Comparison of ENCODE assay signal across 7 cellular contexts in genomic region chr6:3155416-3155815, GRCh38. TPM values are rescaled to one million over a fixed set of nuclear protein-coding genes. Genes with fewer than 3 reads are reported as not detected.
DNase-seq lines count a peak whose midpoint lies in the region; ATAC-seq and TF ChIP-seq lines count a peak whose summit lies in the region.
"Not testable (repeated sequence)": the region's sequence is repeated elsewhere in the genome, so short reads cannot be mapped to it uniquely, and the experiment has no call there.

No MANE protein-coding gene starts in this region.

- H3K9me3 ChIP-seq in NT2/D1 (ENCODE audit: insufficient read depth, low read length); osteoblast (ENCODE audit: low read depth, low read length): not testable (repeated sequence)

- H3K27me3 ChIP-seq in NT2/D1 (ENCODE audit: insufficient read depth, insufficient read length); dorsolateral prefrontal cortex; osteoblast (ENCODE audit: insufficient read depth, low read length): not testable (repeated sequence)

- H3K36me3 ChIP-seq in NT2/D1 (ENCODE audit: insufficient read depth, insufficient read length, low read length) (peaks cover 31% of the 10 kb centered on the region), osteoblast (ENCODE audit: insufficient read depth, low read length) (peaks cover 27% of the 10 kb centered on the region)

- not testable (repeated sequence) for H3K27me3 Mint-ChIP-seq in activated T-helper 17 cell treated with anti-CD3 and anti-CD28 coated beads, Interleukin-2, amount 50 U/mL, for 72 hours; naive B cell
- peaks cover 15% of the 10 kb centered on the region for H3K27me3 Mint-ChIP-seq in glutamatergic neuron (ENCODE audit: unreplicated experiment)

- H3K4me2 ChIP-seq in osteoblast (ENCODE audit: insufficient read depth, low read length), result peak overlapping the region; percentile 23

- not testable (repeated sequence) for TF ChIP-seq CTCF in dorsolateral prefrontal cortex (IDR thresholded peaks at IDR 0.05 in 54 of 56, conservative IDR thresholded peaks at IDR 0.05 in 2 of 56; ENCODE audit: low read depth in 1 of 56, partially characterized antibody in 56 of 56); glutamatergic neuron (IDR thresholded peaks at IDR 0.05; ENCODE audit: partially characterized antibody, unreplicated experiment); osteoblast (IDR thresholded peaks at IDR 0.05; ENCODE audit: extremely low read depth, low read depth, low read length)

- ATAC-seq in activated T-helper 17 cell treated with anti-CD3 and anti-CD28 coated beads, Interleukin-2, amount 50 U/mL, for 72 hours (replicated peaks); naive B cell (ENCODE audit: low read depth in 2 of 2): not testable (repeated sequence)

- H3K4me3 Mint-ChIP-seq in activated T-helper 17 cell treated with anti-CD3 and anti-CD28 coated beads, Interleukin-2, amount 50 U/mL, for 72 hours, result peak overlapping the region; percentile 78
- H3K4me3 Mint-ChIP-seq in glutamatergic neuron (ENCODE audit: unreplicated experiment), result peak overlapping the region; percentile 92
- H3K4me3 Mint-ChIP-seq in naive B cell, result peak overlapping the region in 7 of 8 donors; percentile 1 to 88 (median 61)

- H3K36me3 Mint-ChIP-seq in activated T-helper 17 cell treated with anti-CD3 and anti-CD28 coated beads, Interleukin-2, amount 50 U/mL, for 72 hours (ENCODE audit: low read depth), result peaks cover 12% of the 10 kb centered on the region
- H3K36me3 Mint-ChIP-seq in glutamatergic neuron (ENCODE audit: unreplicated experiment), result peaks cover 19% of the 10 kb centered on the region
- not testable (repeated sequence) for H3K36me3 Mint-ChIP-seq in naive B cell

- not testable (repeated sequence) for H2AFZ ChIP-seq in osteoblast (ENCODE audit: low read length)

- intact Hi-C loops in dorsolateral prefrontal cortex (cut with DNase I), result loop anchor here (5.0 kb wide), 3 partner anchors 37 to 77 kb away; no protein-coding TSS in a partner anchor

- H3K27ac Mint-ChIP-seq in activated T-helper 17 cell treated with anti-CD3 and anti-CD28 coated beads, Interleukin-2, amount 50 U/mL, for 72 hours, result not testable (repeated sequence)
- H3K27ac Mint-ChIP-seq in glutamatergic neuron (ENCODE audit: unreplicated experiment) (peak overlapping the region; percentile 76), naive B cell (peak overlapping the region in 1 of 6 donors; percentile 85)

- H4K20me1 ChIP-seq in osteoblast (ENCODE audit: insufficient read depth, low read length), result peaks cover 15% of the 10 kb centered on the region

- peak overlapping the region in 11 of 59 donors; percentile 2 to 44 (median 23) for H3K27ac ChIP-seq in dorsolateral prefrontal cortex
- H3K27ac ChIP-seq in osteoblast (ENCODE audit: low read depth, low read length), result not testable (repeated sequence)

- DNase-seq in G401 (ENCODE audit: low spot score) (peak; percentile 84), dorsolateral prefrontal cortex (peak in 1 of 10 donors; percentile 69), osteoblast (ENCODE audit: insufficient read length, low spot score, missing footprints) (peak; percentile 71)
- not testable (repeated sequence) for DNase-seq in NT2/D1 (ENCODE audit: low read depth, low spot score); glutamatergic neuron; naive B cell

- peak overlapping the region; percentile 61 for H3K9ac ChIP-seq in NT2/D1 (ENCODE audit: insufficient read length, low read depth)

- H3K4me1 ChIP-seq in NT2/D1 (ENCODE audit: insufficient read depth, insufficient read length); osteoblast (ENCODE audit: insufficient read depth, low read length): not testable (repeated sequence)

- in situ Hi-C loops in G401 (cut with HindIII; ENCODE audit: low sequenced_read_pairs), result not testable (repeated sequence)

- H3K79me2 ChIP-seq in osteoblast (ENCODE audit: insufficient read depth, low read length), result not testable (repeated sequence)

- H3K4me1 Mint-ChIP-seq in activated T-helper 17 cell treated with anti-CD3 and anti-CD28 coated beads, Interleukin-2, amount 50 U/mL, for 72 hours, result peaks cover 12% of the 10 kb centered on the region
- H3K4me1 Mint-ChIP-seq in glutamatergic neuron (ENCODE audit: low read depth, unreplicated experiment) (peaks cover 23% of the 10 kb centered on the region), naive B cell (peaks cover 12 to 29% (median 20%) of the 10 kb centered on the region in 3 donors)

- H3K4me3 ChIP-seq in NT2/D1 (ENCODE audit: insufficient read length, low read depth) (peak overlapping the region; percentile 21), dorsolateral prefrontal cortex (peak overlapping the region in 47 of 59 donors; percentile 0 to 99 (median 82)), osteoblast (ENCODE audit: insufficient read depth, low read length) (peak overlapping the region; percentile 16)

- H3K9me3 Mint-ChIP-seq in activated T-helper 17 cell treated with anti-CD3 and anti-CD28 coated beads, Interleukin-2, amount 50 U/mL, for 72 hours; naive B cell: not testable (repeated sequence)
- H3K9me3 Mint-ChIP-seq in glutamatergic neuron (ENCODE audit: unreplicated experiment), result peaks cover 19% of the 10 kb centered on the region

RNA-seq across cellular contexts. Expression of gene TUBB2A, which starts 1.9 kb away (rescaled TPM):
- total RNA-seq in G401 (2014; rRNA removed; shearing (Covaris generic)), result 169 and 184 TPM in 2 replicates
- total RNA-seq in activated T-helper 17 cell treated with anti-CD3 and anti-CD28 coated beads, Interleukin-2, amount 50 U/mL, for 72 hours, result 1 to 10 TPM; 2.8 to 6.0 TPM
- total RNA-seq in dorsolateral prefrontal cortex (100 to 1,000 TPM; 207 to 859 (median 516) TPM), glutamatergic neuron (ENCODE audit: unreplicated experiment) (769 TPM), osteoblast (44.5 and 49.5 TPM in 2 replicates)
- polyA plus RNA-seq in naive B cell (ENCODE audit: low read depth in 6 of 6), result 1 to 10 TPM; 2.5 to 7.9 (median 6.7) TPM

RNA-seq across cellular contexts. Expression of gene BPHL, which starts 36.9 kb away (rescaled TPM):
- total RNA-seq in G401 (2014; rRNA removed; shearing (Covaris generic)), result 47.0 and 56.9 TPM in 2 replicates
- 1 to 10 TPM; 9.1 to 9.2 TPM for total RNA-seq in activated T-helper 17 cell treated with anti-CD3 and anti-CD28 coated beads, Interleukin-2, amount 50 U/mL, for 72 hours
- total RNA-seq in dorsolateral prefrontal cortex (10 to 100 TPM; 13.6 to 41.1 (median 26.1) TPM), glutamatergic neuron (ENCODE audit: unreplicated experiment) (72.1 TPM), osteoblast (19.9 and 20.3 TPM in 2 replicates)
- polyA plus RNA-seq in naive B cell (ENCODE audit: low read depth in 6 of 6), result 10 to 100 TPM in 5 of 6 donors, 1 to 10 TPM in 1; 8.7 to 16.6 (median 13.3) TPM

Comparison
In these comparisons a context has a peak if more than half of its experiments do, and no peak if none do; other contexts are left out.
1. H3K4me3 ChIP-seq: peak in every context shown above with its lines; median percentile 82 in dorsolateral prefrontal cortex; 21 in NT2/D1; 16 in osteoblast.